ENCODE assay signal across 1 cellular context in the genomic region with DNA sequence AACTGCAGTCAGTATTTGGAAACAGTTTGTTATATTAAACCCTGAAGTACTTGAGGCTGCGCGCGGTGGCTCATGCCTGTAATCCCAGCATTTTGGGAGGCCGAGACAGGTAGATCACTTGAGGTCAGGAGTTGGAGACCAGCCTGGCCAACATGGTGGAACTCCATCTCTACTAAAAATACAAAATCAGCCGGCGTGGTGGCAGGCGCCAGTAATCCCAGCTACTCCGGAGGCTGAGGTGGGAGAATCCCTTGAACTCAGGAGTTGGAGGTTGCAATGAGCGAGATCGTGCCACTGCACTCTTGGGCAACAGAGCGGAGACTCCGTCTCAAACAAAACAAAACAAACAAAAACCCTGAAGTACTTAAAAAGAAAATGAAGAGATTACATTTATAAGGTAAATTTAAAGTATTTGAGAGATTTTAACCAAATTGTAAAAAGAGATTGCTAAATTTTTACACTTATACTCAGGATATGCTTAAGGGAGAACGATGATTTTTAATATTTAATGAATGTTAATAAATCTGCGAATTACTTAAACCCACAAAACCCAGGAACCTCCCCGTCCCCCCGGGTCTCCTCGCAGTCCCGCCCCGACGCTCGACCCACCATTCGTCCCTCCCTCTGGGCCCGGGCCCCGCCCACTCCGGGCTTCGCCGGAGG.
TF ChIP-seq lines count a peak whose summit lies in the region.

No MANE protein-coding gene starts in this region.

TF ChIP-seq in HEK293, 187 proteins besides CTCF, POLR2A, EP300 and RAD21 (continued from another document):
- TF ChIP-seq, protein P1, sequence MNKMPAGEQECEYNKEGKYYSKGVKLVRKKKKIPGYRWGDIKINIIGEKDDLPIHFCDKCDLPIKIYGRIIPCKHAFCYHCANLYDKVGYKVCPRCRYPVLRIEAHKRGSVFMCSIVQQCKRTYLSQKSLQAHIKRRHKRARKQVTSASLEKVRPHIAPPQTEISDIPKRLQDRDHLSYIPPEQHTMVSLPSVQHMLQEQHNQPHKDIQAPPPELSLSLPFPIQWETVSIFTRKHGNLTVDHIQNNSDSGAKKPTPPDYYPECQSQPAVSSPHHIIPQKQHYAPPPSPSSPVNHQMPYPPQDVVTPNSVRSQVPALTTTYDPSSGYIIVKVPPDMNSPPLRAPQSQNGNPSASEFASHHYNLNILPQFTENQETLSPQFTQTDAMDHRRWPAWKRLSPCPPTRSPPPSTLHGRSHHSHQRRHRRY (tag by site-specific recombination; IDR thresholded peaks at IDR 0.05) = no peak
- TF ChIP-seq, protein P2, sequence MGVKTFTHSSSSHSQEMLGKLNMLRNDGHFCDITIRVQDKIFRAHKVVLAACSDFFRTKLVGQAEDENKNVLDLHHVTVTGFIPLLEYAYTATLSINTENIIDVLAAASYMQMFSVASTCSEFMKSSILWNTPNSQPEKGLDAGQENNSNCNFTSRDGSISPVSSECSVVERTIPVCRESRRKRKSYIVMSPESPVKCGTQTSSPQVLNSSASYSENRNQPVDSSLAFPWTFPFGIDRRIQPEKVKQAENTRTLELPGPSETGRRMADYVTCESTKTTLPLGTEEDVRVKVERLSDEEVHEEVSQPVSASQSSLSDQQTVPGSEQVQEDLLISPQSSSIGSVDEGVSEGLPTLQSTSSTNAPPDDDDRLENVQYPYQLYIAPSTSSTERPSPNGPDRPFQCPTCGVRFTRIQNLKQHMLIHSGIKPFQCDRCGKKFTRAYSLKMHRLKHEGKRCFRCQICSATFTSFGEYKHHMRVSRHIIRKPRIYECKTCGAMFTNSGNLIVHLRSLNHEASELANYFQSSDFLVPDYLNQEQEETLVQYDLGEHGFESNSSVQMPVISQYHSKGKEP (tag by site-specific recombination; IDR thresholded peaks at IDR 0.05) = no peak
